ENCODE assay signal across 1 cellular context in the genomic region with DNA sequence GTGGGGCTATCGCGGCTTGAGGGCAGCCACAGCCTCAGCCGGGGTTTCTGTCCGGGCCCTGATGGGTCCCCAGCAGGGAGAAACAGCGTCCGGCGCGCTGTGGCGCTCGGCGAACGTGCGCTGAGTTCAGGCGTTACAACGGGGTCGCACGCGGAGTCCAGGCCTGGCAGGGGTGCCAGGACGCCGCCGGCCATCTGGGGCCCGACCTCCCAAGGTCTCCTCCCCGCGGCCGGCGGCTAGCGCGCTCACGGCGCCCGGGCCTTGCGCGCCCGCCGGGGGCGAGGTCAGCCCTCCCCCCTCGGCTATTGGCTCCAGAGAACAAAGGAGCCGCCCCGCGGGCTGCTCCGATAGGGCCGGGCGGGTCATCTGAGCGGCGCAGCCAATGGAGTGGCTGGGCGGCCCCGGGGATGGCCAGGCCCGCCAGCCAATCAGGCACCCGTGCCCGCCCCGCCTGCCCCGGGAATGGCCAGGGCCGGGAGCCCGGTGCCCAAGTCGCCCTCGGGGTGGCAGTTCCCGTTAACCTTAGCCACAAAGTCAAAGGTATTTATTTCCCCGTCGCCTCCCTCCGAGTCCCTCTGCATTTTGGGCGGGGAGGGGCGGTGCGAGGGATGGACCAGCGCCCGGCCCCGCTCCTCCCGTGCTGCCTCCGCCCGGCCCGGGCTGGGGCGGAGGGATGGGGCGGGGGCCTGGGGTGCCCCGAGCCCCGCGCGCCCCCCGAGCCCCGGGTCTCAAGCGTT.
A peak's percentile ranks its signal among the peaks of the same experiment; 100 is the strongest.
TF ChIP-seq lines count a peak whose summit lies in the region.

A gene (plus strand): TSS at position 478 of the 737 bp plus-strand sequence. CDS start 9,141 bp downstream, outside the sequence.

TF ChIP-seq in K562, 482 proteins besides CTCF, POLR2A, EP300 and RAD21 (continued from another document and continues in another):
- TF ChIP-seq, protein P1, sequence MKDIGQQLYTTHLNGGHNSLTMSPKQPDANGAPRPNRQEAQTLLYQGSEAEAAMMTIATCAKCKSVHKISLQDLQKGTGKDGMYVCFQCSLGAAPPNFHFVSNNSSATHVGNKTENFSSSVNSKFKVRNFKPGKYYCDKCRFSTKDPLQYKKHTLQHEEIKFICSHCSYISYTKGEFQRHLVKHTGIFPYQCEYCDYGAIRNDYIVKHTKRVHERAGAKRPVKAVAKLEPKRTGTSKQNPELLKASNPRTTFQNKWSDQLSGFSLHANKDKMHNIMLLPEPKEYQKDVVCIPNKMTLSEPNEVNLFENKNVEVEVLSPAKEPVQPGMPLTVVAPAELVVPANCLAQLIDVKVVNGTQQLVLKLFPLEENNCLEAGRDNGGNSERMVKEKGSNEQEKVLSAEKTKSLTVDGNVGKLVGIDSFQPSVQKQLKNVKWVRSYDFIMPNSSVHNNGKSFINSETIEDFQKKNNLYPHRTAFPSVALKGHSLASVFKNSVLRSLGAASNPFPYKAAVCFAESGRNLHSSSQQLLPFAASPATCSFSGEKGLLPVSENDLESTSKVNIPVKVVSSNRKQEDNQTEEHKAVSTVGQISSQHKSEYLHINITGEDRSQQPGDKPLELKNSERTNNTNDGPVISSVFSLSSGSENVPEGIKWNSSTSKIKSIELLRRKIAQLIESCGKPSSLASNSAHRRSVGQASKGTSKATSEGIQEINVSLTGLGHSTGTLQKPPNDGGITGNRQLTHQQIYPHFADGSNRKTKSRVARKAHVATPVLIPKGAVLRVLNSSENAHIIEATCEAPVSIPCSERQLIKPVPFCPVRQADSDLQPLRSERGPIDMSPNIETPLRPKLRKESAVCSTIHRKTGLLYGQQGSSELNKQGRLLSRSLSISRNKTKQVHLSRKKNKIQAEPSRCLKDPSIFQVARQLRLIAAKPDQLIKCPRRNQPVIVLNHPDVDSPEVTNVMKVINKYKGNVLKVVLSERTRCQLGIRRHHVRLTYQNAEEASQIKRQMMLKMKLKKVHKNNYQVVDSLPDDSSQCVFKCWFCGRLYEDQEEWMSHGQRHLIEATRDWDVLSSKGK (CRISPR knock-in tag; IDR thresholded peaks at IDR 0.05), result no peak
- TF ChIP-seq NR2C1 (IDR thresholded peaks at IDR 0.05), result no peak
- TF ChIP-seq NR2C1 (tag; IDR thresholded peaks at IDR 0.05), result no peak
- TF ChIP-seq U2AF1 (optimal IDR thresholded peaks at IDR 0.05; ENCODE audit: low read depth, low read length), result peak; percentile 92
- TF ChIP-seq, protein P2, sequence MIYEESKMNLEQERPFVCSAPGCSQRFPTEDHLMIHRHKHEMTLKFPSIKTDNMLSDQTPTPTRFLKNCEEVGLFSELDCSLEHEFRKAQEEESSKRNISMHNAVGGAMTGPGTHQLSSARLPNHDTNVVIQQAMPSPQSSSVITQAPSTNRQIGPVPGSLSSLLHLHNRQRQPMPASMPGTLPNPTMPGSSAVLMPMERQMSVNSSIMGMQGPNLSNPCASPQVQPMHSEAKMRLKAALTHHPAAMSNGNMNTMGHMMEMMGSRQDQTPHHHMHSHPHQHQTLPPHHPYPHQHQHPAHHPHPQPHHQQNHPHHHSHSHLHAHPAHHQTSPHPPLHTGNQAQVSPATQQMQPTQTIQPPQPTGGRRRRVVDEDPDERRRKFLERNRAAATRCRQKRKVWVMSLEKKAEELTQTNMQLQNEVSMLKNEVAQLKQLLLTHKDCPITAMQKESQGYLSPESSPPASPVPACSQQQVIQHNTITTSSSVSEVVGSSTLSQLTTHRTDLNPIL (CRISPR knock-in tag; IDR thresholded peaks at IDR 0.05), result no peak
- TF ChIP-seq, protein P3, sequence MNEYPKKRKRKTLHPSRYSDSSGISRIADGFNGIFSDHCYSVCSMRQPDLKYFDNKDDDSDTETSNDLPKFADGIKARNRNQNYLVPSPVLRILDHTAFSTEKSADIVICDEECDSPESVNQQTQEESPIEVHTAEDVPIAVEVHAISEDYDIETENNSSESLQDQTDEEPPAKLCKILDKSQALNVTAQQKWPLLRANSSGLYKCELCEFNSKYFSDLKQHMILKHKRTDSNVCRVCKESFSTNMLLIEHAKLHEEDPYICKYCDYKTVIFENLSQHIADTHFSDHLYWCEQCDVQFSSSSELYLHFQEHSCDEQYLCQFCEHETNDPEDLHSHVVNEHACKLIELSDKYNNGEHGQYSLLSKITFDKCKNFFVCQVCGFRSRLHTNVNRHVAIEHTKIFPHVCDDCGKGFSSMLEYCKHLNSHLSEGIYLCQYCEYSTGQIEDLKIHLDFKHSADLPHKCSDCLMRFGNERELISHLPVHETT (CRISPR knock-in tag; conservative IDR thresholded peaks at IDR 0.05 in 1 of 2, IDR thresholded peaks at IDR 0.05 in 1 of 2), result peak in 1 of 2 experiments; percentile 76; a peak in 2 of 4 replicates
- no peak for TF ChIP-seq NCOA2 (IDR thresholded peaks at IDR 0.05; ENCODE audit: partially characterized antibody in 2 of 2)
- TF ChIP-seq, protein P4, sequence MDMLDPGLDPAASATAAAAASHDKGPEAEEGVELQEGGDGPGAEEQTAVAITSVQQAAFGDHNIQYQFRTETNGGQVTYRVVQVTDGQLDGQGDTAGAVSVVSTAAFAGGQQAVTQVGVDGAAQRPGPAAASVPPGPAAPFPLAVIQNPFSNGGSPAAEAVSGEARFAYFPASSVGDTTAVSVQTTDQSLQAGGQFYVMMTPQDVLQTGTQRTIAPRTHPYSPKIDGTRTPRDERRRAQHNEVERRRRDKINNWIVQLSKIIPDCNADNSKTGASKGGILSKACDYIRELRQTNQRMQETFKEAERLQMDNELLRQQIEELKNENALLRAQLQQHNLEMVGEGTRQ (CRISPR knock-in tag; IDR thresholded peaks at IDR 0.05), result peak; percentile 96
- TF ChIP-seq STAT5B (CRISPR knock-in tag; IDR thresholded peaks at IDR 0.05), result no peak
- TF ChIP-seq MAZ (CRISPR knock-in tag; conservative IDR thresholded peaks at IDR 0.05 in 1 of 2, IDR thresholded peaks at IDR 0.05 in 1 of 2), result peak in 1 of 2 experiments; percentile 90; a peak in 2 of 4 replicates
- peak; percentile 92 for TF ChIP-seq SUPT5H (IDR thresholded peaks at IDR 0.05)
- no peak for TF ChIP-seq ZNF232 (CRISPR knock-in tag; IDR thresholded peaks at IDR 0.05)
- TF ChIP-seq RNF2 (IDR thresholded peaks at IDR 0.05), result no peak
- TF ChIP-seq ZNF212 (CRISPR knock-in tag; IDR thresholded peaks at IDR 0.05), result no peak
- no peak for TF ChIP-seq ZNF707 (CRISPR knock-in tag; conservative IDR thresholded peaks at IDR 0.05)
- TF ChIP-seq RBM15 (IDR thresholded peaks at IDR 0.05; ENCODE audit: insufficient read depth, low read length), result no peak
- TF ChIP-seq, protein P5, sequence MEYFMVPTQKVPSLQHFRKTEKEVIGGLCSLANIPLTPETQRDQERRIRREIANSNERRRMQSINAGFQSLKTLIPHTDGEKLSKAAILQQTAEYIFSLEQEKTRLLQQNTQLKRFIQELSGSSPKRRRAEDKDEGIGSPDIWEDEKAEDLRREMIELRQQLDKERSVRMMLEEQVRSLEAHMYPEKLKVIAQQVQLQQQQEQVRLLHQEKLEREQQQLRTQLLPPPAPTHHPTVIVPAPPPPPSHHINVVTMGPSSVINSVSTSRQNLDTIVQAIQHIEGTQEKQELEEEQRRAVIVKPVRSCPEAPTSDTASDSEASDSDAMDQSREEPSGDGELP (CRISPR knock-in tag; IDR thresholded peaks at IDR 0.05; ENCODE audit: borderline replicate concordance), result peak; percentile 69; the same call in 1 of the 2 replicates
- TF ChIP-seq, protein P6, sequence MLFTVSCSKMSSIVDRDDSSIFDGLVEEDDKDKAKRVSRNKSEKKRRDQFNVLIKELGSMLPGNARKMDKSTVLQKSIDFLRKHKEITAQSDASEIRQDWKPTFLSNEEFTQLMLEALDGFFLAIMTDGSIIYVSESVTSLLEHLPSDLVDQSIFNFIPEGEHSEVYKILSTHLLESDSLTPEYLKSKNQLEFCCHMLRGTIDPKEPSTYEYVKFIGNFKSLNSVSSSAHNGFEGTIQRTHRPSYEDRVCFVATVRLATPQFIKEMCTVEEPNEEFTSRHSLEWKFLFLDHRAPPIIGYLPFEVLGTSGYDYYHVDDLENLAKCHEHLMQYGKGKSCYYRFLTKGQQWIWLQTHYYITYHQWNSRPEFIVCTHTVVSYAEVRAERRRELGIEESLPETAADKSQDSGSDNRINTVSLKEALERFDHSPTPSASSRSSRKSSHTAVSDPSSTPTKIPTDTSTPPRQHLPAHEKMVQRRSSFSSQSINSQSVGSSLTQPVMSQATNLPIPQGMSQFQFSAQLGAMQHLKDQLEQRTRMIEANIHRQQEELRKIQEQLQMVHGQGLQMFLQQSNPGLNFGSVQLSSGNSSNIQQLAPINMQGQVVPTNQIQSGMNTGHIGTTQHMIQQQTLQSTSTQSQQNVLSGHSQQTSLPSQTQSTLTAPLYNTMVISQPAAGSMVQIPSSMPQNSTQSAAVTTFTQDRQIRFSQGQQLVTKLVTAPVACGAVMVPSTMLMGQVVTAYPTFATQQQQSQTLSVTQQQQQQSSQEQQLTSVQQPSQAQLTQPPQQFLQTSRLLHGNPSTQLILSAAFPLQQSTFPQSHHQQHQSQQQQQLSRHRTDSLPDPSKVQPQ (CRISPR knock-in tag; IDR thresholded peaks at IDR 0.05; ENCODE audit: borderline replicate concordance), result no peak
- TF ChIP-seq CEBPB (tag; IDR thresholded peaks at IDR 0.05), result no peak
- TF ChIP-seq, protein P7, sequence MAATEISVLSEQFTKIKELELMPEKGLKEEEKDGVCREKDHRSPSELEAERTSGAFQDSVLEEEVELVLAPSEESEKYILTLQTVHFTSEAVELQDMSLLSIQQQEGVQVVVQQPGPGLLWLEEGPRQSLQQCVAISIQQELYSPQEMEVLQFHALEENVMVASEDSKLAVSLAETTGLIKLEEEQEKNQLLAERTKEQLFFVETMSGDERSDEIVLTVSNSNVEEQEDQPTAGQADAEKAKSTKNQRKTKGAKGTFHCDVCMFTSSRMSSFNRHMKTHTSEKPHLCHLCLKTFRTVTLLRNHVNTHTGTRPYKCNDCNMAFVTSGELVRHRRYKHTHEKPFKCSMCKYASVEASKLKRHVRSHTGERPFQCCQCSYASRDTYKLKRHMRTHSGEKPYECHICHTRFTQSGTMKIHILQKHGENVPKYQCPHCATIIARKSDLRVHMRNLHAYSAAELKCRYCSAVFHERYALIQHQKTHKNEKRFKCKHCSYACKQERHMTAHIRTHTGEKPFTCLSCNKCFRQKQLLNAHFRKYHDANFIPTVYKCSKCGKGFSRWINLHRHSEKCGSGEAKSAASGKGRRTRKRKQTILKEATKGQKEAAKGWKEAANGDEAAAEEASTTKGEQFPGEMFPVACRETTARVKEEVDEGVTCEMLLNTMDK (IDR thresholded peaks at IDR 0.05; ENCODE audit: borderline replicate concordance, insufficient read depth, low read depth, low read length, poor library complexity, severe bottlenecking), result peak; percentile 22
- TF ChIP-seq ZNF347 (CRISPR knock-in tag; IDR thresholded peaks at IDR 0.05; ENCODE audit: low read depth), result no peak
- TF ChIP-seq ZNF79 (CRISPR knock-in tag; IDR thresholded peaks at IDR 0.05; ENCODE audit: low read depth), result no peak
- TF ChIP-seq SMARCA5 (IDR thresholded peaks at IDR 0.05), result no peak
- TF ChIP-seq, protein P8, sequence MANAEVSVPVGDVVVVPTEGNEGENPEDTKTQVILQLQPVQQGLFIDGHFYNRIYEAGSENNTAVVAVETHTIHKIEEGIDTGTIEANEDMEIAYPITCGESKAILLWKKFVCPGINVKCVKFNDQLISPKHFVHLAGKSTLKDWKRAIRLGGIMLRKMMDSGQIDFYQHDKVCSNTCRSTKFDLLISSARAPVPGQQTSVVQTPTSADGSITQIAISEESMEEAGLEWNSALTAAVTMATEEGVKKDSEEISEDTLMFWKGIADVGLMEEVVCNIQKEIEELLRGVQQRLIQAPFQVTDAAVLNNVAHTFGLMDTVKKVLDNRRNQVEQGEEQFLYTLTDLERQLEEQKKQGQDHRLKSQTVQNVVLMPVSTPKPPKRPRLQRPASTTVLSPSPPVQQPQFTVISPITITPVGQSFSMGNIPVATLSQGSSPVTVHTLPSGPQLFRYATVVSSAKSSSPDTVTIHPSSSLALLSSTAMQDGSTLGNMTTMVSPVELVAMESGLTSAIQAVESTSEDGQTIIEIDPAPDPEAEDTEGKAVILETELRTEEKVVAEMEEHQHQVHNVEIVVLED (CRISPR knock-in tag; IDR thresholded peaks at IDR 0.05), result peak; percentile 69
- TF ChIP-seq NFIC (IDR thresholded peaks at IDR 0.05), result peak; percentile 31; the same call in 1 of the 2 replicates
- TF ChIP-seq CHD1 (IDR thresholded peaks at IDR 0.05; ENCODE audit: low read length), result no peak
- TF ChIP-seq SMARCB1 (IDR thresholded peaks at IDR 0.05; ENCODE audit: insufficient read length, low read depth), result no peak
- TF ChIP-seq, protein P9, sequence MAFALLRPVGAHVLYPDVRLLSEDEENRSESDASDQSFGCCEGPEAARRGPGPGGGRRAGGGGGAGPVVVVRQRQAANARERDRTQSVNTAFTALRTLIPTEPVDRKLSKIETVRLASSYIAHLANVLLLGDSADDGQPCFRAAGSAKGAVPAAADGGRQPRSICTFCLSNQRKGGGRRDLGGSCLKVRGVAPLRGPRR (CRISPR knock-in tag; IDR thresholded peaks at IDR 0.05), result no peak
- no peak for TF ChIP-seq HSF4 (CRISPR knock-in tag; IDR thresholded peaks at IDR 0.05; ENCODE audit: borderline replicate concordance)
- TF ChIP-seq, protein P10, sequence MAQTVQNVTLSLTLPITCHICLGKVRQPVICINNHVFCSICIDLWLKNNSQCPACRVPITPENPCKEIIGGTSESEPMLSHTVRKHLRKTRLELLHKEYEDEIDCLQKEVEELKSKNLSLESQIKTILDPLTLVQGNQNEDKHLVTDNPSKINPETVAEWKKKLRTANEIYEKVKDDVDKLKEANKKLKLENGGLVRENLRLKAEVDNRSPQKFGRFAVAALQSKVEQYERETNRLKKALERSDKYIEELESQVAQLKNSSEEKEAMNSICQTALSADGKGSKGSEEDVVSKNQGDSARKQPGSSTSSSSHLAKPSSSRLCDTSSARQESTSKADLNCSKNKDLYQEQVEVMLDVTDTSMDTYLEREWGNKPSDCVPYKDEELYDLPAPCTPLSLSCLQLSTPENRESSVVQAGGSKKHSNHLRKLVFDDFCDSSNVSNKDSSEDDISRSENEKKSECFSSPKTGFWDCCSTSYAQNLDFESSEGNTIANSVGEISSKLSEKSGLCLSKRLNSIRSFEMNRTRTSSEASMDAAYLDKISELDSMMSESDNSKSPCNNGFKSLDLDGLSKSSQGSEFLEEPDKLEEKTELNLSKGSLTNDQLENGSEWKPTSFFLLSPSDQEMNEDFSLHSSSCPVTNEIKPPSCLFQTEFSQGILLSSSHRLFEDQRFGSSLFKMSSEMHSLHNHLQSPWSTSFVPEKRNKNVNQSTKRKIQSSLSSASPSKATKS (CRISPR knock-in tag; IDR thresholded peaks at IDR 0.05), result peak; percentile 80; the same call in 1 of the 2 replicates
- TF ChIP-seq ZFPM2 (CRISPR knock-in tag; IDR thresholded peaks at IDR 0.05), result no peak
- no peak for TF ChIP-seq HDGF (IDR thresholded peaks at IDR 0.05)
- no peak for TF ChIP-seq ILK (tag; IDR thresholded peaks at IDR 0.05; ENCODE audit: borderline replicate concordance, low read depth)
- no peak for TF ChIP-seq STAG1 (CRISPR knock-in tag; IDR thresholded peaks at IDR 0.05; ENCODE audit: borderline replicate concordance)
- TF ChIP-seq, protein P11, sequence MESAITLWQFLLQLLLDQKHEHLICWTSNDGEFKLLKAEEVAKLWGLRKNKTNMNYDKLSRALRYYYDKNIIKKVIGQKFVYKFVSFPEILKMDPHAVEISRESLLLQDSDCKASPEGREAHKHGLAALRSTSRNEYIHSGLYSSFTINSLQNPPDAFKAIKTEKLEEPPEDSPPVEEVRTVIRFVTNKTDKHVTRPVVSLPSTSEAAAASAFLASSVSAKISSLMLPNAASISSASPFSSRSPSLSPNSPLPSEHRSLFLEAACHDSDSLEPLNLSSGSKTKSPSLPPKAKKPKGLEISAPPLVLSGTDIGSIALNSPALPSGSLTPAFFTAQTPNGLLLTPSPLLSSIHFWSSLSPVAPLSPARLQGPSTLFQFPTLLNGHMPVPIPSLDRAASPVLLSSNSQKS (CRISPR knock-in tag; IDR thresholded peaks at IDR 0.05), result no peak
- no peak for TF ChIP-seq ZNF134 (CRISPR knock-in tag; conservative IDR thresholded peaks at IDR 0.05)
- no peak for TF ChIP-seq ZNF507 (tag; conservative IDR thresholded peaks at IDR 0.05)
